1 cellular context compared by ENCODE assay signal in genomic region chrY:26669243-26669642, GRCh38.
TF ChIP-seq lines count a peak whose summit lies in the region.
"Not testable (repeated sequence)": the region's sequence is repeated elsewhere in the genome, so short reads cannot be mapped to it uniquely, and the experiment has no call there.

No MANE protein-coding gene starts in this region.

TF ChIP-seq in HepG2, 621 proteins besides CTCF, POLR2A, EP300 and RAD21:
- TF ChIP-seq ZBTB40 (IDR thresholded peaks at IDR 0.05) (peak; percentile 13; the same call in 1 of the 2 replicates), FOXA1 (IDR thresholded peaks at IDR 0.05) (peak; percentile 22; the same call in 1 of the 2 replicates), NBN (conservative IDR thresholded peaks at IDR 0.05) (0 out of 2 replicates have a peak, but pooled peaks have one; percentile 59), FOXP1 (IDR thresholded peaks at IDR 0.05) (0 out of 2 replicates have a peak, but pooled peaks have one; percentile 37), SOX6 (IDR thresholded peaks at IDR 0.05) (peak; percentile 92; the same call in 1 of the 2 replicates), IKZF1 (IDR thresholded peaks at IDR 0.05) (peak; percentile 93), ZNF282 (IDR thresholded peaks at IDR 0.05; ENCODE audit: partially characterized antibody) (peak; percentile 88), ATF7 (IDR thresholded peaks at IDR 0.05) (peak; percentile 14; the same call in 1 of the 2 replicates), FOXK2 (IDR thresholded peaks at IDR 0.05) (peak; percentile 51; the same call in 1 of the 2 replicates), RAD51 (IDR thresholded peaks at IDR 0.05; ENCODE audit: borderline replicate concordance) (0 out of 2 replicates have a peak, but pooled peaks have one; percentile 20), NFRKB (IDR thresholded peaks at IDR 0.05) (0 out of 2 replicates have a peak, but pooled peaks have one; percentile 35), PLRG1 (conservative IDR thresholded peaks at IDR 0.05) (0 out of 2 replicates have a peak, but pooled peaks have one; percentile 79), NONO (IDR thresholded peaks at IDR 0.05) (peak; percentile 96; the same call in 1 of the 2 replicates), ARNT (IDR thresholded peaks at IDR 0.05) (peak; percentile 94; the same call in 1 of the 2 replicates), PHB2 (IDR thresholded peaks at IDR 0.05; ENCODE audit: partially characterized antibody) (peak; percentile 76), LCORL (IDR thresholded peaks at IDR 0.05) (0 out of 2 replicates have a peak, but pooled peaks have one; percentile 40)
- not testable (repeated sequence) for TF ChIP-seq ZBTB40 (CRISPR knock-in tag; IDR thresholded peaks at IDR 0.05); FOXA1 (CRISPR knock-in tag; IDR thresholded peaks at IDR 0.05); FOXP1 (CRISPR knock-in tag; IDR thresholded peaks at IDR 0.05); SOX6 (CRISPR knock-in tag; IDR thresholded peaks at IDR 0.05); ATF7 (CRISPR knock-in tag; IDR thresholded peaks at IDR 0.05); NONO (CRISPR knock-in tag; conservative IDR thresholded peaks at IDR 0.05); LCORL (CRISPR knock-in tag; IDR thresholded peaks at IDR 0.05)
- TF ChIP-seq, protein P1, sequence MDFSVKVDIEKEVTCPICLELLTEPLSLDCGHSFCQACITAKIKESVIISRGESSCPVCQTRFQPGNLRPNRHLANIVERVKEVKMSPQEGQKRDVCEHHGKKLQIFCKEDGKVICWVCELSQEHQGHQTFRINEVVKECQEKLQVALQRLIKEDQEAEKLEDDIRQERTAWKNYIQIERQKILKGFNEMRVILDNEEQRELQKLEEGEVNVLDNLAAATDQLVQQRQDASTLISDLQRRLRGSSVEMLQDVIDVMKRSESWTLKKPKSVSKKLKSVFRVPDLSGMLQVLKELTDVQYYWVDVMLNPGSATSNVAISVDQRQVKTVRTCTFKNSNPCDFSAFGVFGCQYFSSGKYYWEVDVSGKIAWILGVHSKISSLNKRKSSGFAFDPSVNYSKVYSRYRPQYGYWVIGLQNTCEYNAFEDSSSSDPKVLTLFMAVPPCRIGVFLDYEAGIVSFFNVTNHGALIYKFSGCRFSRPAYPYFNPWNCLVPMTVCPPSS (IDR thresholded peaks at IDR 0.05), result peak; percentile 79; the same call in 1 of the 2 replicates
